In genomic region chr13:27044837-27045570, GRCh38 we compare ENCODE assay signal across 14 cellular contexts.
DNase-seq lines count a peak whose midpoint lies in the region; ATAC-seq and TF ChIP-seq lines count a peak whose summit lies in the region.
"Had no signal": no experiment of that assay in that cellular context is flagged by ENCODE, and none has a peak within 500 bp of the region (broad histone marks: within the 10 kb centered on the region; RNA-seq: fewer than 3 reads in every experiment).

No MANE protein-coding gene starts in this region.

- H3K9me3 Mint-ChIP-seq in activated CD4-positive, alpha-beta T cell treated with anti-CD3 and anti-CD28 coated beads for 36 hours (ENCODE audit: low read depth), result no peaks in the 10 kb centered on the region
- H3K9me3 Mint-ChIP-seq in T-cell (no peaks in the 10 kb centered on the region), natural killer cell (no peaks in the 10 kb centered on the region)
- H3K9me3 Mint-ChIP-seq: nephron had no signal

- no peak for TF ChIP-seq CTCF in natural killer cell (IDR thresholded peaks at IDR 0.05)

- no peak overlapping the region for H3K4me3 Mint-ChIP-seq in activated CD4-positive, alpha-beta T cell treated with anti-CD3 and anti-CD28 coated beads for 36 hours
- H3K4me3 Mint-ChIP-seq in T-cell (peak overlapping the region in 1 of 3 donors; percentile 34), natural killer cell (peak overlapping the region; percentile 43)
- H3K4me3 Mint-ChIP-seq: nephron had no signal

- H3K36me3 Mint-ChIP-seq in activated CD4-positive, alpha-beta T cell treated with anti-CD3 and anti-CD28 coated beads for 36 hours (ENCODE audit: low read depth), result peaks cover under 1% of the 10 kb centered on the region
- no peaks in the 10 kb centered on the region for H3K36me3 Mint-ChIP-seq in T-cell
- H3K36me3 Mint-ChIP-seq in natural killer cell, result no peaks in the 10 kb centered on the region

- H3K4me1 Mint-ChIP-seq in activated CD4-positive, alpha-beta T cell treated with anti-CD3 and anti-CD28 coated beads for 36 hours, result peaks cover 5% of the 10 kb centered on the region
- H3K4me1 Mint-ChIP-seq in T-cell, result peaks cover 8 to 13% (median 8%) of the 10 kb centered on the region in 3 donors
- H3K4me1 Mint-ChIP-seq in natural killer cell, result peaks cover 6 to 21% of the 10 kb centered on the region in 2 donors

- no peak overlapping the region for H3K27ac Mint-ChIP-seq in activated CD4-positive, alpha-beta T cell treated with anti-CD3 and anti-CD28 coated beads for 36 hours
- peak overlapping the region; percentile 12 to 56 for H3K27ac Mint-ChIP-seq in T-cell
- H3K27ac Mint-ChIP-seq in natural killer cell, result peak overlapping the region; percentile 60 to 79
- H3K27ac Mint-ChIP-seq: nephron had no signal

- H3K27me3 Mint-ChIP-seq in activated CD4-positive, alpha-beta T cell treated with anti-CD3 and anti-CD28 coated beads for 36 hours, result peaks cover 5% of the 10 kb centered on the region
- H3K27me3 Mint-ChIP-seq in T-cell (peaks cover 4 to 18% of the 10 kb centered on the region in 2 donors), natural killer cell (ENCODE audit: low read depth in 2 of 2) (peaks cover 0 to 18% of the 10 kb centered on the region in 2 donors)

- no peak for DNase-seq in activated CD4-positive, alpha-beta T cell treated with anti-CD3 and anti-CD28 coated beads for 36 hours
- DNase-seq in activated CD4-positive, alpha-beta T cell treated with anti-CD3 and anti-CD28 coated beads for 48 hours, result no peak
- DNase-seq in T-cell (peak in 13 of 34 experiments; percentile 1 to 22 (median 12)), natural killer cell (no peak), NCI-H226 (no peak), LoVo (ENCODE audit: low spot score) (no peak), epidermal melanocyte (ENCODE audit: insufficient read length, low spot score) (no peak)
- DNase-seq: 8988T; dermis blood vessel endothelial cell; NCI-H1105; stimulated activated CD4-positive, alpha-beta T cell treated with anti-CD3 and anti-CD28 coated beads, Interleukin-4, amount 100 ng/mL, for 4 hours; upper lobe of right lung had no signal

- POLR2A ChIA-PET in activated CD4-positive, alpha-beta T cell treated with anti-CD3 and anti-CD28 coated beads for 36 hours (lab: Charles Lee), result no interaction called here
- POLR2A ChIA-PET in T-cell (lab: Charles Lee), result no interaction called here

- intact Hi-C loops in activated CD4-positive, alpha-beta T cell treated with anti-CD3 and anti-CD28 coated beads for 36 hours (cut with DNase I, micrococcal nuclease), result no loop called here
- intact Hi-C loops in natural killer cell (cut with micrococcal nuclease), result no loop called here

- CTCF ChIA-PET in activated CD4-positive, alpha-beta T cell treated with anti-CD3 and anti-CD28 coated beads for 36 hours (lab: Charles Lee), result interaction anchor here (0.6 kb wide), 1 partner anchor 8 kb away, joined by 3 read pairs; no protein-coding TSS in a partner anchor
- CTCF ChIA-PET in T-cell (lab: Charles Lee), result interaction anchor here in 1 of 2 donors (0.6 kb wide), 1 partner anchor 81 kb away, joined by 7 read pairs; no protein-coding TSS in a partner anchor

- peak; percentile 55 for ATAC-seq in activated CD4-positive, alpha-beta T cell treated with anti-CD3 and anti-CD28 coated beads for 36 hours
- ATAC-seq in HG02759 (IDR thresholded peaks at IDR 0.05; ENCODE audit: unreplicated experiment), result peak; percentile 80
- peak; percentile 77 to 85 (median 80) for ATAC-seq in T-cell (replicated peaks in 1 of 4)
- peak; percentile 66 to 87 (median 84) for ATAC-seq in natural killer cell
- ATAC-seq: upper lobe of right lung had no signal
